Comparison of ENCODE assay signal across 8 cellular contexts in the genomic region with DNA sequence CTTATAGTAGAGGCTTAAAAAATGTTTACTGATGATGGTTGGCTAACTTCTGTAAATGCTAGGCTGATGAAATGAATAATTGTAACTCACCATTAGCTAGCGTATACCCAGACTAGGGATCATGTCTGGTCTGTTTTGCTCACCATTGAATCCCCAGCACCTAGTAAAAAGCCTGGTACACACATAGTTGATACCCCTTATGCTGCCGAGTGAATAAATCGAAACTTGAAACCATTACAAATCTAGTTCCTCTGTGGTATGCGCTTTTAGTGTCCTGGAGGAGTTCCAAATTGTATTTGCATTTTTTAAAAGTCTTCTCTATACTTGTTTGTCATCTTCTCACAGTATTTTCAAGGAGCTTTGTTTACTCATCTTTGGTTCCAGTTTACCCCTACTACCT. TPM values are rescaled to one million over a fixed set of nuclear protein-coding genes. Genes with fewer than 3 reads are reported as not detected.
A peak's percentile ranks its signal among the peaks of the same experiment; 100 is the strongest.
DNase-seq lines count a peak whose midpoint lies in the region; ATAC-seq and TF ChIP-seq lines count a peak whose summit lies in the region.

No MANE protein-coding gene starts in this region.

- no peak overlapping the region; the same call in 1 of the 2 replicates for H2AFZ ChIP-seq in SK-N-SH (ENCODE audit: low read depth)

- H3K4me1 ChIP-seq in CD8-positive, alpha-beta T cell (ENCODE audit: insufficient read depth, low read length): peaks cover 20% of the 10 kb centered on the region
- peaks cover 15 to 20% of the 10 kb centered on the region in 2 experiments for H3K4me1 ChIP-seq in SK-N-SH (ENCODE audit: control insufficient read depth in 1 of 2, insufficient read depth in 2 of 2, low read depth in 1 of 2, low read length in 1 of 2)
- peaks cover 4% of the 10 kb centered on the region for H3K4me1 ChIP-seq in thymus (ENCODE audit: control insufficient read depth, insufficient read depth, low read length)
- H3K4me1 ChIP-seq in body of pancreas: peaks cover 14% of the 10 kb centered on the region

- no peaks in the 10 kb centered on the region for H3K36me3 ChIP-seq in CD8-positive, alpha-beta T cell (ENCODE audit: insufficient read depth, low read length)
- H3K36me3 ChIP-seq in SK-N-SH (replicated peaks in 1 of 2; ENCODE audit: control insufficient read depth in 1 of 2, insufficient read depth in 2 of 2, low read length in 1 of 2) (peaks cover 24 to 34% of the 10 kb centered on the region in 2 experiments), thymus (ENCODE audit: control insufficient read depth, insufficient read depth) (peaks cover 7% of the 10 kb centered on the region), body of pancreas (replicated peaks in 1 of 2; ENCODE audit: insufficient read depth in 1 of 2, low read depth in 2 of 2) (peaks cover 0 to 2% of the 10 kb centered on the region in 2 donors)

- peaks cover 40% of the 10 kb centered on the region for H3K36me3 Mint-ChIP-seq in CD8-positive, alpha-beta T cell

- 51% methylated on average over 4 of the region's 4 CpGs for WGBS in SK-N-SH (ENCODE audit: low lambda C conversion rate)
- WGBS in thymus: 74% methylated on average over 4 of the region's 4 CpGs
- WGBS in body of pancreas, 2 donors: 34 to 53% methylated on average over 4 of the region's 4 CpGs

- POLR2A ChIA-PET in CD8-positive, alpha-beta T cell (lab: Charles Lee): no interaction called here
- POLR2A ChIA-PET in SK-N-SH (lab: Yijun Ruan, JAX): interaction anchor here (0.9 to 2.4 kb wide), 6 partner anchors 11 to 289 kb away, joined by 3 to 15 read pairs (median 10); a partner anchor contains a TSS

- no peaks in the 10 kb centered on the region for H3K27me3 ChIP-seq in CD8-positive, alpha-beta T cell (ENCODE audit: insufficient read depth, low read length)
- H3K27me3 ChIP-seq in SK-N-SH (ENCODE audit: insufficient read depth) (no peaks in the 10 kb centered on the region), thymus (ENCODE audit: control insufficient read depth, insufficient read depth) (no peaks in the 10 kb centered on the region), body of pancreas (no peaks in the 10 kb centered on the region)

- H3K79me2 ChIP-seq in SK-N-SH (ENCODE audit: insufficient read depth): peaks cover 51% of the 10 kb centered on the region

- peak overlapping the region; percentile 93; the same call in 1 of the 2 replicates for H3K9ac ChIP-seq in SK-N-SH

- no peaks in the 10 kb centered on the region for H4K20me1 ChIP-seq in SK-N-SH (ENCODE audit: insufficient read depth)

- no peak overlapping the region for H3K27ac ChIP-seq in CD8-positive, alpha-beta T cell (ENCODE audit: low read depth, low read length)
- H3K27ac ChIP-seq in SK-N-SH (ENCODE audit: low read depth in 2 of 2, low read length in 1 of 2) (peak overlapping the region in 1 of 2 experiments; percentile 1; a peak in 1 of 4 replicates), thymus (ENCODE audit: low read depth) (no peak overlapping the region), body of pancreas (no peak overlapping the region)

- no peaks in the 10 kb centered on the region for H3K9me3 ChIP-seq in CD8-positive, alpha-beta T cell (ENCODE audit: low read length)
- H3K9me3 ChIP-seq in SK-N-SH: no peaks in the 10 kb centered on the region
- no peaks in the 10 kb centered on the region for H3K9me3 ChIP-seq in thymus (ENCODE audit: control insufficient read depth)
- H3K9me3 ChIP-seq in body of pancreas: no peaks in the 10 kb centered on the region

- H3K4me3 Mint-ChIP-seq in CD8-positive, alpha-beta T cell: peak overlapping the region; percentile 93

- no peaks in the 10 kb centered on the region for H3K27me3 Mint-ChIP-seq in CD8-positive, alpha-beta T cell (ENCODE audit: low read depth)

- H3K4me3 ChIP-seq in CD8-positive, alpha-beta T cell (ENCODE audit: low read depth, low read length): peak overlapping the region; percentile 74
- peak overlapping the region; percentile 60 to 86 for H3K4me3 ChIP-seq in SK-N-SH (ENCODE audit: low read depth in 2 of 2, low read length in 1 of 2)
- peak overlapping the region; percentile 78 for H3K4me3 ChIP-seq in fibroblast of villous mesenchyme (ENCODE audit: low read depth, low read length)
- H3K4me3 ChIP-seq in thymus (ENCODE audit: low read length): peak overlapping the region; percentile 64
- no peak overlapping the region for H3K4me3 ChIP-seq in body of pancreas

- TF ChIP-seq POLR2A in body of pancreas (IDR thresholded peaks at IDR 0.05): no peak

- H3K4me1 Mint-ChIP-seq in CD8-positive, alpha-beta T cell (ENCODE audit: low read depth): peaks cover 51% of the 10 kb centered on the region

- CTCF ChIA-PET in CD8-positive, alpha-beta T cell (lab: Charles Lee): interaction anchor here (1.2 to 3.6 kb wide), 2 partner anchors 30 to 65 kb away, joined by 3 to 20 read pairs; no protein-coding TSS in a partner anchor
- CTCF ChIA-PET in SK-N-SH (lab: Yijun Ruan, JAX): interaction anchor here (0.8 to 7.9 kb wide), 6 partner anchors 23 to 140 kb away, joined by 4 to 83 read pairs (median 6); no protein-coding TSS in a partner anchor

- H3K27ac Mint-ChIP-seq in CD8-positive, alpha-beta T cell: peak overlapping the region; percentile 35

- intact Hi-C loops in CD8-positive, alpha-beta T cell (cut with DNase I, micrococcal nuclease): loop anchor here (5.0 to 10.0 kb wide), 4 partner anchors 370 to 1000 kb away; a partner anchor contains a TSS
- intact Hi-C loops in body of pancreas (cut with DNase I): no loop called here

- H3K9me2 ChIP-seq in SK-N-SH: no peaks in the 10 kb centered on the region

- H3F3A ChIP-seq in SK-N-SH (replicated peaks; ENCODE audit: insufficient read depth): peaks cover 8% of the 10 kb centered on the region

- TF ChIP-seq RAD21 in SK-N-SH (IDR thresholded peaks at IDR 0.05; ENCODE audit: low read length): no peak

- no peak for DNase-seq in CD8-positive, alpha-beta T cell
- DNase-seq in SK-N-SH (no peak), fibroblast of villous mesenchyme (ENCODE audit: low read depth) (peak; percentile 52), body of pancreas (no peak)

- no peak for TF ChIP-seq CTCF in CD8-positive, alpha-beta T cell (IDR thresholded peaks at IDR 0.05)
- TF ChIP-seq CTCF in SK-N-SH (IDR thresholded peaks at IDR 0.05) (no peak), fibroblast of villous mesenchyme (IDR thresholded peaks at IDR 0.05; ENCODE audit: insufficient read depth, low read depth, low read length) (no peak), body of pancreas (IDR thresholded peaks at IDR 0.05) (no peak)

- no peak for TF ChIP-seq EP300 in SK-N-SH (IDR thresholded peaks at IDR 0.05; ENCODE audit: borderline replicate concordance in 1 of 2, low read depth in 1 of 2, low read length in 1 of 2)

- peak overlapping the region; percentile 81 for H3K4me2 ChIP-seq in SK-N-SH

- H3K9me3 Mint-ChIP-seq in CD8-positive, alpha-beta T cell: no peaks in the 10 kb centered on the region

- no peak for ATAC-seq in CD8-positive, alpha-beta T cell
- ATAC-seq in GM21786 (IDR thresholded peaks at IDR 0.05; ENCODE audit: unreplicated experiment): peak; percentile 26
- ATAC-seq in HG02588 (IDR thresholded peaks at IDR 0.05; ENCODE audit: unreplicated experiment): no peak
- ATAC-seq in GM19395 (IDR thresholded peaks at IDR 0.05; ENCODE audit: unreplicated experiment): no peak
- no peak for ATAC-seq in body of pancreas

TF ChIP-seq in SK-N-SH, 30 proteins besides CTCF, POLR2A, EP300 and RAD21:
- no peak for TF ChIP-seq YY1 (IDR thresholded peaks at IDR 0.05; ENCODE audit: low read depth)
- TF ChIP-seq TCF12 (IDR thresholded peaks at IDR 0.05): no peak
- TF ChIP-seq SMC3 (IDR thresholded peaks at IDR 0.05; ENCODE audit: low read depth, low read length): no peak
- TF ChIP-seq, protein P1, sequence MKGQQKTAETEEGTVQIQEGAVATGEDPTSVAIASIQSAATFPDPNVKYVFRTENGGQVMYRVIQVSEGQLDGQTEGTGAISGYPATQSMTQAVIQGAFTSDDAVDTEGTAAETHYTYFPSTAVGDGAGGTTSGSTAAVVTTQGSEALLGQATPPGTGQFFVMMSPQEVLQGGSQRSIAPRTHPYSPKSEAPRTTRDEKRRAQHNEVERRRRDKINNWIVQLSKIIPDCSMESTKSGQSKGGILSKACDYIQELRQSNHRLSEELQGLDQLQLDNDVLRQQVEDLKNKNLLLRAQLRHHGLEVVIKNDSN (IDR thresholded peaks at IDR 0.05; ENCODE audit: borderline replicate concordance, low read depth): no peak
- peak; percentile 36; the same call in 1 of the 2 replicates for TF ChIP-seq RCOR1 (IDR thresholded peaks at IDR 0.05; ENCODE audit: low read length)
- no peak for TF ChIP-seq EZH2phosphoT487 (IDR thresholded peaks at IDR 0.05; ENCODE audit: borderline replicate concordance, low read depth)
- TF ChIP-seq POLR2AphosphoS5 (IDR thresholded peaks at IDR 0.05; ENCODE audit: low read depth, low read length): 0 out of 2 replicates have a peak, but pooled peaks have one; percentile 9

RNA-seq across cellular contexts. Expression of a gene that starts 1.3 kb away (rescaled TPM):
- 10 to 100 TPM; 13.3 to 15.8 TPM for total RNA-seq in CD8-positive, alpha-beta T cell
- polyA plus RNA-seq in SK-N-SH (2012; rRNA removed) (7.8 and 8.3 TPM in 2 replicates), thymus (9.4 TPM)
- polyA plus RNA-seq in SK-N-SH (2012; cell fraction: cytosol; rRNA removed): 10.9 and 13.0 TPM in 2 replicates
- 5.7 and 11.1 TPM in 2 replicates for polyA plus RNA-seq in SK-N-SH (2012; cell fraction: nucleus; rRNA removed)
- total RNA-seq in fibroblast of villous mesenchyme (29.8 and 39.3 TPM in 2 replicates), body of pancreas (10 to 100 TPM; 12.9 to 19.5 TPM)

Comparison
In these comparisons a context has a peak if more than half of its experiments do, and no peak if none do; other contexts are left out.
1. H3K4me3 ChIP-seq: peak in CD8-positive, alpha-beta T cell (single experiment), SK-N-SH (2 of 2), fibroblast of villous mesenchyme (single experiment) and thymus (single experiment); none in body of pancreas (0 of 2).